In the genomic region with DNA sequence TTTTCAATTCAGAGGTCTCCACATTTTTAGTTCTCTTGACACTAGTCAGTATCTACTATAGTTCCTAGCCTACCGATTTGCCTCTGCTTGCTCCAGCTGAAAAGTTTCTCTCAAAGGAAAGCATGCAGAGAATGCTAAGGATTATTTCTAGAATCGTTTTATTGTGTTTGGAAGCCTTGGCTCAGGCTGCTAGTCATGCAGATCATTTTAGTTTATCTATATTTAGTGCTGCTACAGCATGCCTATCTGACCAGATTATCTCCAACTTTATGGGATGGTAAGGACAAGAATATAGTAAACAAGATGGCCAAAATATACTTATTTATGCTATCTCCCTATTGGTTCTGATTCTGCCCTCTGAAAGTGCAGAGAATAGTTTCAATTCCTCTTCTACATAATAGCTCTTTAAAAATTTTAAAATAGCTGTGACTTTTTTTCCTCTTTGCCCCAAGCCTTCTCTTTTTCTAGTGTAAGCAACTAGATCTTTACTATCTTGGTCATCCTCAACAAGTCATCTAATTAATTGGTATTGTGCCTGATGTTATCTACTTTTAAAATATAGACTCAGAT, we compare ENCODE assay signal across 1 cellular context.
TF ChIP-seq lines count a peak whose summit lies in the region.

No MANE protein-coding gene starts in this region.

TF ChIP-seq in IMR-90, 13 proteins besides CTCF, POLR2A, EP300 and RAD21:
- TF ChIP-seq RFX5 (IDR thresholded peaks at IDR 0.05; ENCODE audit: low read depth, low read length) = no peak
- TF ChIP-seq MXI1 (IDR thresholded peaks at IDR 0.05; ENCODE audit: borderline replicate concordance, low read depth, low read length) = no peak
- no peak for TF ChIP-seq CEBPB (IDR thresholded peaks at IDR 0.05; ENCODE audit: low read depth, low read length)
- no peak for TF ChIP-seq CHD1 (IDR thresholded peaks at IDR 0.05; ENCODE audit: low read depth, low read length)
